ENCODE assay signal across 27 cellular contexts in genomic region chr10:59960751-59961150, GRCh38.
"Had no signal": no experiment of that assay in that cellular context is flagged by ENCODE, and none has a peak within 500 bp of the region (broad histone marks: within the 10 kb centered on the region; RNA-seq: fewer than 3 reads in every experiment).

No MANE protein-coding gene starts in this region.

- ATAC-seq: activated CD4-positive, alpha-beta T cell treated with anti-CD3 and anti-CD28 coated beads for 36 hours; activated CD8-positive, alpha-beta memory T cell treated with anti-CD3 and anti-CD28 coated beads, Interleukin-2, amount 10 ng/mL, durations not matched to agents 7 days and 5 days; activated CD8-positive, alpha-beta T cell treated with anti-CD3 and anti-CD28 coated beads, Interleukin-2, amount 10 ng/mL, durations not matched to agents 7 days and 5 days; activated naive CD8-positive, alpha-beta T cell treated with anti-CD3 and anti-CD28 coated beads, Interleukin-2, amount 50 U/mL, for 24 hours; esophagus mucosa; gastroesophageal sphincter; left colon; lower lobe of right lung; natural killer cell treated with Interleukin-12 subunit alpha and Interleukin-12 subunit beta and Interleukin-15 and Interleukin-18, amount 100 ng/mL, for 72 hours; right lobe of liver had no signal

- H3K4me1 ChIP-seq: gastroesophageal sphincter, lower lobe of right lung, right lobe of liver, tibial artery had no signal

- H3K9me3 ChIP-seq: gastroesophageal sphincter, lower lobe of right lung, right lobe of liver, suprapubic skin, tibial artery had no signal

- DNase-seq: activated CD4-positive, alpha-beta T cell treated with anti-CD3 and anti-CD28 coated beads for 36 hours; activated CD4-positive, CD25-positive, alpha-beta regulatory T cell; activated CD8-positive, alpha-beta memory T cell treated with anti-CD3 and anti-CD28 coated beads, Interleukin-2, amount 10 ng/mL, durations not matched to agents 7 days and 5 days; activated CD8-positive, alpha-beta T cell treated with anti-CD3 and anti-CD28 coated beads, Interleukin-2, amount 10 ng/mL, durations not matched to agents 7 days and 5 days; activated naive CD8-positive, alpha-beta T cell treated with anti-CD3 and anti-CD28 coated beads, Interleukin-2, amount 50 U/mL, for 24 hours; activated T-cell treated with anti-CD3 and anti-CD28 coated beads, Interleukin-2, amount 50 U/mL, for 48 hours; anterior cingulate cortex; cerebellar nuclear complex; cortex of kidney; endodermal cell; hypothalamus; immature natural killer cell; kidney; left colon; lower lobe of right lung; mesendoderm; posterior cingulate gyrus; right lobe of liver; stimulated activated CD4-positive, alpha-beta T cell treated with anti-CD3 and anti-CD28 coated beads, Interleukin-1b, Interleukin-23, amount 100 ng/mL, for 48 hours; stimulated activated naive CD4-positive, alpha-beta T cell; tibial artery had no signal

- H3K27ac ChIP-seq: cardiac muscle cell, gastroesophageal sphincter, lower lobe of right lung, right lobe of liver, skin epidermis, suprapubic skin, tibial artery had no signal

- H3K27me3 ChIP-seq: cardiac muscle cell, gastroesophageal sphincter, right lobe of liver, suprapubic skin, tibial artery had no signal

- H3K36me3 ChIP-seq: cardiac muscle cell, gastroesophageal sphincter, lower lobe of right lung, right lobe of liver, suprapubic skin, tibial artery had no signal

- H3K4me3 ChIP-seq: cardiac muscle cell, gastroesophageal sphincter, lower lobe of right lung, right lobe of liver, skin epidermis, suprapubic skin, tibial artery had no signal
